Comparison of ENCODE assay signal across 1 cellular context in genomic region chr1:52913537-52913936, GRCh38.
A peak's percentile ranks its signal among the peaks of the same experiment; 100 is the strongest.
TF ChIP-seq lines count a peak whose summit lies in the region.

No MANE protein-coding gene starts in this region.

TF ChIP-seq in HepG2, 621 proteins besides CTCF, POLR2A, EP300 and RAD21 (continues in another document):
- TF ChIP-seq, protein P1, sequence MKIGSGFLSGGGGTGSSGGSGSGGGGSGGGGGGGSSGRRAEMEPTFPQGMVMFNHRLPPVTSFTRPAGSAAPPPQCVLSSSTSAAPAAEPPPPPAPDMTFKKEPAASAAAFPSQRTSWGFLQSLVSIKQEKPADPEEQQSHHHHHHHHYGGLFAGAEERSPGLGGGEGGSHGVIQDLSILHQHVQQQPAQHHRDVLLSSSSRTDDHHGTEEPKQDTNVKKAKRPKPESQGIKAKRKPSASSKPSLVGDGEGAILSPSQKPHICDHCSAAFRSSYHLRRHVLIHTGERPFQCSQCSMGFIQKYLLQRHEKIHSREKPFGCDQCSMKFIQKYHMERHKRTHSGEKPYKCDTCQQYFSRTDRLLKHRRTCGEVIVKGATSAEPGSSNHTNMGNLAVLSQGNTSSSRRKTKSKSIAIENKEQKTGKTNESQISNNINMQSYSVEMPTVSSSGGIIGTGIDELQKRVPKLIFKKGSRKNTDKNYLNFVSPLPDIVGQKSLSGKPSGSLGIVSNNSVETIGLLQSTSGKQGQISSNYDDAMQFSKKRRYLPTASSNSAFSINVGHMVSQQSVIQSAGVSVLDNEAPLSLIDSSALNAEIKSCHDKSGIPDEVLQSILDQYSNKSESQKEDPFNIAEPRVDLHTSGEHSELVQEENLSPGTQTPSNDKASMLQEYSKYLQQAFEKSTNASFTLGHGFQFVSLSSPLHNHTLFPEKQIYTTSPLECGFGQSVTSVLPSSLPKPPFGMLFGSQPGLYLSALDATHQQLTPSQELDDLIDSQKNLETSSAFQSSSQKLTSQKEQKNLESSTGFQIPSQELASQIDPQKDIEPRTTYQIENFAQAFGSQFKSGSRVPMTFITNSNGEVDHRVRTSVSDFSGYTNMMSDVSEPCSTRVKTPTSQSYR (CRISPR knock-in tag; IDR thresholded peaks at IDR 0.05; ENCODE audit: borderline replicate concordance): peak; percentile 92
- TF ChIP-seq HIVEP1 (CRISPR knock-in tag; IDR thresholded peaks at IDR 0.05): no peak
- TF ChIP-seq CEBPB (IDR thresholded peaks at IDR 0.05; ENCODE audit: borderline replicate concordance, low read depth, low read length): peak; percentile 63; the same call in 1 of the 2 replicates
- no peak for TF ChIP-seq RFX5 (IDR thresholded peaks at IDR 0.05; ENCODE audit: low read depth, low read length)
- TF ChIP-seq, protein P2, sequence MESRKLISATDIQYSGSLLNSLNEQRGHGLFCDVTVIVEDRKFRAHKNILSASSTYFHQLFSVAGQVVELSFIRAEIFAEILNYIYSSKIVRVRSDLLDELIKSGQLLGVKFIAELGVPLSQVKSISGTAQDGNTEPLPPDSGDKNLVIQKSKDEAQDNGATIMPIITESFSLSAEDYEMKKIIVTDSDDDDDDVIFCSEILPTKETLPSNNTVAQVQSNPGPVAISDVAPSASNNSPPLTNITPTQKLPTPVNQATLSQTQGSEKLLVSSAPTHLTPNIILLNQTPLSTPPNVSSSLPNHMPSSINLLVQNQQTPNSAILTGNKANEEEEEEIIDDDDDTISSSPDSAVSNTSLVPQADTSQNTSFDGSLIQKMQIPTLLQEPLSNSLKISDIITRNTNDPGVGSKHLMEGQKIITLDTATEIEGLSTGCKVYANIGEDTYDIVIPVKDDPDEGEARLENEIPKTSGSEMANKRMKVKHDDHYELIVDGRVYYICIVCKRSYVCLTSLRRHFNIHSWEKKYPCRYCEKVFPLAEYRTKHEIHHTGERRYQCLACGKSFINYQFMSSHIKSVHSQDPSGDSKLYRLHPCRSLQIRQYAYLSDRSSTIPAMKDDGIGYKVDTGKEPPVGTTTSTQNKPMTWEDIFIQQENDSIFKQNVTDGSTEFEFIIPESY (CRISPR knock-in tag; IDR thresholded peaks at IDR 0.05): peak; percentile 77
- TF ChIP-seq STAG1 (CRISPR knock-in tag; IDR thresholded peaks at IDR 0.05): peak; percentile 45
- no peak for TF ChIP-seq MTA3 (CRISPR knock-in tag; IDR thresholded peaks at IDR 0.05)
- TF ChIP-seq CBX2 (IDR thresholded peaks at IDR 0.05; ENCODE audit: low read depth, low read length): no peak
- no peak for TF ChIP-seq CBX2 (CRISPR knock-in tag; IDR thresholded peaks at IDR 0.05; ENCODE audit: low read depth)
- no peak for TF ChIP-seq ZNF776 (CRISPR knock-in tag; IDR thresholded peaks at IDR 0.05)
- no peak for TF ChIP-seq FOXA1 (IDR thresholded peaks at IDR 0.05)
- TF ChIP-seq FOXA1 (CRISPR knock-in tag; IDR thresholded peaks at IDR 0.05): 0 out of 2 replicates have a peak, but pooled peaks have one; percentile 30
- TF ChIP-seq ZNF496 (CRISPR knock-in tag; IDR thresholded peaks at IDR 0.05; ENCODE audit: insufficient replicate concordance): no peak
- TF ChIP-seq SP5 (CRISPR knock-in tag; IDR thresholded peaks at IDR 0.05; ENCODE audit: borderline replicate concordance, low read depth): no peak
- TF ChIP-seq, protein P3, sequence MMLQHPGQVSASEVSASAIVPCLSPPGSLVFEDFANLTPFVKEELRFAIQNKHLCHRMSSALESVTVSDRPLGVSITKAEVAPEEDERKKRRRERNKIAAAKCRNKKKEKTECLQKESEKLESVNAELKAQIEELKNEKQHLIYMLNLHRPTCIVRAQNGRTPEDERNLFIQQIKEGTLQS (CRISPR knock-in tag; IDR thresholded peaks at IDR 0.05): no peak
- 0 out of 2 replicates have a peak, but pooled peaks have one; percentile 43 for TF ChIP-seq BHLHE40 (IDR thresholded peaks at IDR 0.05; ENCODE audit: low read length)
- TF ChIP-seq, protein P4, sequence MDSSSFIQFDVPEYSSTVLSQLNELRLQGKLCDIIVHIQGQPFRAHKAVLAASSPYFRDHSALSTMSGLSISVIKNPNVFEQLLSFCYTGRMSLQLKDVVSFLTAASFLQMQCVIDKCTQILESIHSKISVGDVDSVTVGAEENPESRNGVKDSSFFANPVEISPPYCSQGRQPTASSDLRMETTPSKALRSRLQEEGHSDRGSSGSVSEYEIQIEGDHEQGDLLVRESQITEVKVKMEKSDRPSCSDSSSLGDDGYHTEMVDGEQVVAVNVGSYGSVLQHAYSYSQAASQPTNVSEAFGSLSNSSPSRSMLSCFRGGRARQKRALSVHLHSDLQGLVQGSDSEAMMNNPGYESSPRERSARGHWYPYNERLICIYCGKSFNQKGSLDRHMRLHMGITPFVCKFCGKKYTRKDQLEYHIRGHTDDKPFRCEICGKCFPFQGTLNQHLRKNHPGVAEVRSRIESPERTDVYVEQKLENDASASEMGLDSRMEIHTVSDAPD (CRISPR knock-in tag; IDR thresholded peaks at IDR 0.05): no peak
- TF ChIP-seq SMARCC2 (IDR thresholded peaks at IDR 0.05): no peak
- peak; percentile 68 for TF ChIP-seq CEBPG (CRISPR knock-in tag; IDR thresholded peaks at IDR 0.05)
- TF ChIP-seq ZNF607 (CRISPR knock-in tag; IDR thresholded peaks at IDR 0.05; ENCODE audit: borderline replicate concordance): no peak
- TF ChIP-seq, protein P5, sequence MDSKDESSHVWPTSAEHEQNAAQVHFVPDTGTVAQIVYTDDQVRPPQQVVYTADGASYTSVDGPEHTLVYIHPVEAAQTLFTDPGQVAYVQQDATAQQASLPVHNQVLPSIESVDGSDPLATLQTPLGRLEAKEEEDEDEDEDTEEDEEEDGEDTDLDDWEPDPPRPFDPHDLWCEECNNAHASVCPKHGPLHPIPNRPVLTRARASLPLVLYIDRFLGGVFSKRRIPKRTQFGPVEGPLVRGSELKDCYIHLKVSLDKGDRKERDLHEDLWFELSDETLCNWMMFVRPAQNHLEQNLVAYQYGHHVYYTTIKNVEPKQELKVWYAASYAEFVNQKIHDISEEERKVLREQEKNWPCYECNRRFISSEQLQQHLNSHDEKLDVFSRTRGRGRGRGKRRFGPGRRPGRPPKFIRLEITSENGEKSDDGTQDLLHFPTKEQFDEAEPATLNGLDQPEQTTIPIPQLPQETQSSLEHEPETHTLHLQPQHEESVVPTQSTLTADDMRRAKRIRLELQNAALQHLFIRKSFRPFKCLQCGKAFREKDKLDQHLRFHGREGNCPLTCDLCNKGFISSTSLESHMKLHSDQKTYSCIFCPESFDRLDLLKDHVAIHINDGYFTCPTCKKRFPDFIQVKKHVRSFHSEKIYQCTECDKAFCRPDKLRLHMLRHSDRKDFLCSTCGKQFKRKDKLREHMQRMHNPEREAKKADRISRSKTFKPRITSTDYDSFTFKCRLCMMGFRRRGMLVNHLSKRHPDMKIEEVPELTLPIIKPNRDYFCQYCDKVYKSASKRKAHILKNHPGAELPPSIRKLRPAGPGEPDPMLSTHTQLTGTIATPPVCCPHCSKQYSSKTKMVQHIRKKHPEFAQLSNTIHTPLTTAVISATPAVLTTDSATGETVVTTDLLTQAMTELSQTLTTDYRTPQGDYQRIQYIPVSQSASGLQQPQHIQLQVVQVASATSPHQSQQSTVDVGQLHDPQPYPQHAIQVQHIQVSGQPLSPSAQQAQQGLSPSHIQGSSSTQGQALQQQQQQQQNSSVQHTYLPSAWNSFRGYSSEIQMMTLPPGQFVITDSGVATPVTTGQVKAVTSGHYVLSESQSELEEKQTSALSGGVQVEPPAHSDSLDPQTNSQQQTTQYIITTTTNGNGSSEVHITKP (CRISPR knock-in tag; IDR thresholded peaks at IDR 0.05; ENCODE audit: low read depth): no peak
- TF ChIP-seq ZFP62 (CRISPR knock-in tag; IDR thresholded peaks at IDR 0.05): no peak
- no peak for TF ChIP-seq ARID3A (IDR thresholded peaks at IDR 0.05; ENCODE audit: low read depth, low read length)
- TF ChIP-seq, protein P6, sequence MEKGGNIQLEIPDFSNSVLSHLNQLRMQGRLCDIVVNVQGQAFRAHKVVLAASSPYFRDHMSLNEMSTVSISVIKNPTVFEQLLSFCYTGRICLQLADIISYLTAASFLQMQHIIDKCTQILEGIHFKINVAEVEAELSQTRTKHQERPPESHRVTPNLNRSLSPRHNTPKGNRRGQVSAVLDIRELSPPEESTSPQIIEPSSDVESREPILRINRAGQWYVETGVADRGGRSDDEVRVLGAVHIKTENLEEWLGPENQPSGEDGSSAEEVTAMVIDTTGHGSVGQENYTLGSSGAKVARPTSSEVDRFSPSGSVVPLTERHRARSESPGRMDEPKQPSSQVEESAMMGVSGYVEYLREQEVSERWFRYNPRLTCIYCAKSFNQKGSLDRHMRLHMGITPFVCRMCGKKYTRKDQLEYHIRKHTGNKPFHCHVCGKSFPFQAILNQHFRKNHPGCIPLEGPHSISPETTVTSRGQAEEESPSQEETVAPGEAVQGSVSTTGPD (CRISPR knock-in tag; IDR thresholded peaks at IDR 0.05): no peak
- TF ChIP-seq SNAPC4 (CRISPR knock-in tag; IDR thresholded peaks at IDR 0.05): no peak
- no peak for TF ChIP-seq NCOA1 (CRISPR knock-in tag; IDR thresholded peaks at IDR 0.05)
- no peak for TF ChIP-seq IRF2 (CRISPR knock-in tag; IDR thresholded peaks at IDR 0.05)
- no peak for TF ChIP-seq SRSF4 (IDR thresholded peaks at IDR 0.05; ENCODE audit: low read depth, low read length, poor library complexity, severe bottlenecking)
- TF ChIP-seq GTF2F1 (IDR thresholded peaks at IDR 0.05; ENCODE audit: low read length): no peak
- TF ChIP-seq YEATS4 (CRISPR knock-in tag; IDR thresholded peaks at IDR 0.05; ENCODE audit: borderline replicate concordance): no peak
- TF ChIP-seq ATRX (CRISPR knock-in tag; IDR thresholded peaks at IDR 0.05; ENCODE audit: borderline replicate concordance): no peak
- no peak for TF ChIP-seq GATA4 (IDR thresholded peaks at IDR 0.05; ENCODE audit: borderline replicate concordance, low read depth)
- TF ChIP-seq HES4 (CRISPR knock-in tag; IDR thresholded peaks at IDR 0.05; ENCODE audit: borderline replicate concordance): no peak
- TF ChIP-seq ZNF788 (CRISPR knock-in tag; IDR thresholded peaks at IDR 0.05; ENCODE audit: borderline replicate concordance): no peak
- TF ChIP-seq ZNF335 (CRISPR knock-in tag; IDR thresholded peaks at IDR 0.05): no peak
- no peak for TF ChIP-seq PTBP1 (IDR thresholded peaks at IDR 0.05; ENCODE audit: low read depth, low read length, poor library complexity, severe bottlenecking)
- TF ChIP-seq HNRNPLL (IDR thresholded peaks at IDR 0.05; ENCODE audit: low read depth, low read length, poor library complexity, severe bottlenecking): no peak
